Comparison of ENCODE assay signal across 8 cellular contexts in the genomic region with DNA sequence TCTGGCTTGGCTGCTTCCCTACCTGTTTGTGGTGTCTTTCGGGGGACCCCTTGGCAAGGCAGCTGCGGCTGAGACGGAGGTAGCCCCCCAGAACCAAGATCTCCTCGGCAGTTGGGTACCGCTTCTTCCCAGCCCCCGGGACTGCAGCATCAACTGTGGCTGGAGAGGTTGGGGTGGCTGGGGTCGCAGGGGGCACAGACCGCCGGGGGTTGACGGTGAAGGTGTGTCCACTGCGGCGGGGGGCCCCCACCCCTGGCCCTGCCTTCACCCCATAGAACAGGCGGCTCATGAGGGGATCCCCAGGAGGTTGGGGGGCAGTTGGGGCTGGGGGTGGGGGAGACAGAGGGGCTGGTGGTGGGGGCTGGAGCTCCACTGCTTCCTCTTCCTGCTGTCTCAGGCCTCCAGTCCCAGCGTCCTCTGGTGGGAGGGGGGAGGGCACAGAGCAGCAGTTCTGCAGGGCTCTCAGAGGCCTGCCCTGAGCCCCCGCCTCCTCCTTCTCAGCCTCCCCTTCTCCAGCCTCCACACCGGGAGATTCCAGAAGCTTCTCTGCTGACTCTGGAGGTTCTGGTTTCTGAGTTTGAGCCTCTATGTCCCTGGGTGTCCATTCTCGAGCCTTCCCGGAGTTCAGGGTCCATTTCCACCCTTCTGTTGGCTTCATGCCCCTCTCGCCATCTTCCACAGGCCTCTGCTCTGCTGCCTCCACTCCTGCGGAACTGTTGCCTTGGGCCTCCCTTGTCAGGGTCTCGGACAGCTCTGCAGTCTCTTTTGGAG. TPM values are rescaled to one million over a fixed set of nuclear protein-coding genes. Genes with fewer than 3 reads are reported as not detected.
DNase-seq lines count a peak whose midpoint lies in the region; ATAC-seq, FAIRE-seq and TF ChIP-seq lines count a peak whose summit lies in the region.

No MANE protein-coding gene starts in this region.

- in situ Hi-C loops in GM13977 (cut with MboI; ENCODE audit: low pct_unique_long_range_greater_than_20kb, low sequenced_read_pairs, unreplicated experiment) = loop anchor here (5.0 kb wide), 1 partner anchor 43 kb away; no protein-coding TSS in a partner anchor

- H3K9ac ChIP-seq in kidney (ENCODE audit: low read length in 2 of 2) = peak overlapping the region; percentile 77 to 94

- intact Hi-C loops in kidney (cut with DNase I) = loop anchor here (5.0 kb wide), 1 partner anchor 38 kb away; the partner anchor contains the start of gene TUBB

- no peaks in the 10 kb centered on the region for H3K36me3 ChIP-seq in kidney (ENCODE audit: control insufficient read depth in 1 of 2, insufficient read depth in 2 of 2, low read length in 2 of 2)

- no peak for FAIRE-seq in kidney (lab: Jason Lieb, UNC)

- no peaks in the 10 kb centered on the region for H3K9me3 ChIP-seq in kidney (ENCODE audit: control insufficient read depth in 1 of 2, low read length in 2 of 2)

- H3K4me1 ChIP-seq in kidney (ENCODE audit: control insufficient read depth in 1 of 2, insufficient read depth in 1 of 2, low read depth in 1 of 2, low read length in 2 of 2) = peaks cover 11 to 22% of the 10 kb centered on the region in 2 donors

- DNase-seq in GM13977 (ENCODE audit: low spot score) = peak; percentile 58
- DNase-seq in astrocyte of the hippocampus (ENCODE audit: low read depth, low spot score) = peak; percentile 31
- DNase-seq in kidney = peak; percentile 82
- peak; percentile 62 for DNase-seq in stimulated activated CD4-positive, alpha-beta T cell treated with anti-CD3 and anti-CD28 coated beads, Interleukin-4, amount 100 ng/mL, for 1 hour
- no peak for DNase-seq in iPS-NIHi7 (ENCODE audit: extremely low spot score)
- DNase-seq in NCI-H2107 treated with DMSO at 0.1 percent for 48 hours (lab: John Stamatoyannopoulos, UW; ENCODE audit: unreplicated experiment) = no peak

- H3K27ac ChIP-seq in kidney (ENCODE audit: low read depth in 2 of 2, low read length in 2 of 2) = peak overlapping the region; percentile 97 to 98

- no peak for ATAC-seq in HG03439 (IDR thresholded peaks at IDR 0.05; ENCODE audit: unreplicated experiment)

- peak; percentile 46; the same call in 1 of the 2 replicates for TF ChIP-seq POLR2A in Raji (IDR thresholded peaks at IDR 0.05; ENCODE audit: insufficient read depth, low read depth, low read length)

- H3K4me3 ChIP-seq in kidney (ENCODE audit: low read length in 2 of 2) = peak overlapping the region; percentile 67 to 77

- TF ChIP-seq CTCF in GM13977 (IDR thresholded peaks at IDR 0.05; ENCODE audit: extremely low read depth, insufficient read depth, missing control alignments) = no peak
- no peak for TF ChIP-seq CTCF in kidney (IDR thresholded peaks at IDR 0.05; ENCODE audit: borderline replicate concordance, extremely low read depth, insufficient read depth)

RNA-seq across cellular contexts. Expression of gene PPP1R18, which starts 1.9 kb away (rescaled TPM):
- total RNA-seq in kidney = 51.9 TPM
- polyA plus RNA-seq in kidney (ENCODE audit: insufficient read depth, low read depth, low replicate concordance) = 17.1 TPM

RNA-seq across cellular contexts. Expression of gene NRM, which starts 6.2 kb away (rescaled TPM):
- 14.2 TPM for total RNA-seq in kidney
- 14.2 TPM for polyA plus RNA-seq in kidney (ENCODE audit: insufficient read depth, low read depth, low replicate concordance)

RNA-seq across cellular contexts. Expression of gene DHX16, which starts 11.8 kb away (rescaled TPM):
- 30.5 TPM for total RNA-seq in kidney
- 26.7 TPM for polyA plus RNA-seq in kidney (ENCODE audit: insufficient read depth, low read depth, low replicate concordance)

RNA-seq across cellular contexts. Expression of gene MDC1, which starts 32.5 kb away (rescaled TPM):
- total RNA-seq in kidney = 47.9 TPM
- 9.5 TPM for polyA plus RNA-seq in kidney (ENCODE audit: insufficient read depth, low read depth, low replicate concordance)

RNA-seq across cellular contexts. Expression of gene TUBB, which starts 35.6 kb away (rescaled TPM):
- 295 TPM for total RNA-seq in kidney
- 197 TPM for polyA plus RNA-seq in kidney (ENCODE audit: insufficient read depth, low read depth, low replicate concordance)

Comparison
In these comparisons a context has a peak if more than half of its experiments do, and no peak if none do; other contexts are left out.
1. DNase-seq: peak in GM13977 (single experiment), astrocyte of the hippocampus (single experiment), kidney (single experiment) and stimulated activated CD4-positive, alpha-beta T cell treated with anti-CD3 and anti-CD28 coated beads, Interleukin-4, amount 100 ng/mL, for 1 hour (single experiment); none in iPS-NIHi7 (single experiment) and NCI-H2107 treated with DMSO at 0.1 percent for 48 hours (single experiment).